Comparison of ENCODE assay signal across 18 cellular contexts in the genomic region with DNA sequence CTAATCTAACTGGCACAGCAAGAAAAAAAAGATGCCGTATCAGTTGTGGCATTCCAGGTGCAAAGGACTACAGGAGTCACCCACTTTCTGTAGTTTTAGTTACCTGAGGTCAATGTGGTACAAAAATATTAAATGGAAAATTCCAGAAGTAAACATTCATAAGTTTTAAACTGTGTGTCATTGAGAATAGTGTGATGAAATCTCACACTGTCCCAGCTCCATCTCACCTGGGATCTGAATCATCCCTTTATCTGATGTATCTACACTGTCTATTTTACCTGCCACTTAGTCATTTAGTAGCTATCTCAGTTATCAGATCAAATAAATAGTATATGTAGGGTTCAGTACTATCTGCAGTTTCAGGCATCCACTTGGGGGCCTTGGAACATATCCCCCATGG. TPM values are rescaled to one million over a fixed set of nuclear protein-coding genes. Genes with fewer than 3 reads are reported as not detected.
DNase-seq lines count a peak whose midpoint lies in the region; ATAC-seq, FAIRE-seq and TF ChIP-seq lines count a peak whose summit lies in the region.
"Had no signal": no experiment of that assay in that cellular context is flagged by ENCODE, and none has a peak within 500 bp of the region (broad histone marks: within the 10 kb centered on the region; RNA-seq: fewer than 3 reads in every experiment).

No MANE protein-coding gene starts in this region.

- FAIRE-seq in A549 (lab: Jason Lieb, UNC) (peak; percentile 73), GM18507 (lab: Jason Lieb, UNC) (peak; percentile 54)

- peak overlapping the region; percentile 12 for H3K4me2 ChIP-seq in A549

- no peak overlapping the region for H3K4me3 ChIP-seq in A549
- H3K4me3 ChIP-seq: SK-N-MC had no signal

- no peak for TF ChIP-seq CTCF in A549 (IDR thresholded peaks at IDR 0.05)

- H3K4me1 ChIP-seq in A549, result peaks cover 18% of the 10 kb centered on the region

- no peak for TF ChIP-seq POLR2A in A549 (IDR thresholded peaks at IDR 0.05; ENCODE audit: low read length)

- POLR2A ChIA-PET in A549 (lab: Yijun Ruan, JAX), result no interaction called here

- DNase-seq in A549 (ENCODE audit: low read depth in 1 of 2, low spot score in 1 of 2) (no peak), GM18507 (ENCODE audit: extremely low spot score, insufficient read length, low read depth) (no peak), SW480 (ENCODE audit: low spot score) (peak; percentile 8), left lobe of liver (ENCODE audit: low spot score) (no peak), nucleus accumbens (lab: John Stamatoyannopoulos, UW) (no peak), NCI-H524 treated with DMSO at 0.1 percent for 48 hours (lab: John Stamatoyannopoulos, UW) (no peak)
- DNase-seq: COR-L47, H7, NCI-H1417, NCI-H2029, NCI-H2171 treated with DMSO at 0.1 percent for 48 hours, NCI-H446 treated with DMSO at 0.1 percent for 48 hours, NCI-H774, Right ventricle myocardium superior had no signal

- ATAC-seq in A549, result peak; percentile 42 to 53; a peak in 3 of 6 replicates
- ATAC-seq in left lobe of liver, result peak; percentile 37
- ATAC-seq in GM18498 (IDR thresholded peaks at IDR 0.05; ENCODE audit: unreplicated experiment), result no peak
- no peak for ATAC-seq in GM19463 (IDR thresholded peaks at IDR 0.05; ENCODE audit: unreplicated experiment)
- ATAC-seq: Panc1 had no signal

- no peaks in the 10 kb centered on the region for H3K9me3 ChIP-seq in A549

- peak overlapping the region; percentile 11 to 53; a peak in 4 of 6 replicates for H3K27ac ChIP-seq in A549
- H3K27ac ChIP-seq: SK-N-MC had no signal

- no peak for TF ChIP-seq EP300 in A549 (IDR thresholded peaks at IDR 0.05)

- no peak for TF ChIP-seq RAD21 in A549 (conservative IDR thresholded peaks at IDR 0.05 in 1 of 2, IDR thresholded peaks at IDR 0.05 in 1 of 2)

- CTCF ChIA-PET in A549 (lab: Yijun Ruan, JAX), result interaction anchor here (0.5 to 1.4 kb wide), 3 partner anchors 68 to 244 kb away, joined by 3 to 4 read pairs (median 3); no protein-coding TSS in a partner anchor

- 89% methylated on average over 1 of the region's 1 CpG for WGBS in A549 (ENCODE audit: missing lambda C conversion rate)

TF ChIP-seq in A549, 52 proteins besides CTCF, POLR2A, EP300 and RAD21:
- TF ChIP-seq JUNB (IDR thresholded peaks at IDR 0.05), result peak; percentile 23; the same call in 1 of the 2 replicates
- no peak for TF ChIP-seq FOSB (CRISPR knock-in tag; IDR thresholded peaks at IDR 0.05)
- TF ChIP-seq FOSL2 (IDR thresholded peaks at IDR 0.05), result no peak
- peak; percentile 9; the same call in 1 of the 2 replicates for TF ChIP-seq FOSL2 (CRISPR knock-in tag; IDR thresholded peaks at IDR 0.05)

RNA-seq across cellular contexts. Expression of a gene that starts 26.7 kb away (rescaled TPM):
- 47.1 and 55.0 TPM in 2 replicates for polyA plus RNA-seq in A549 (2011; rRNA removed)
- polyA plus RNA-seq in A549 (2012; cell fraction: cytosol; rRNA removed), result 9.3 and 10.3 TPM in 2 replicates
- polyA plus RNA-seq in A549 (2012; cell fraction: nucleus; rRNA removed), result 6.6 and 7.7 TPM in 2 replicates
- 36.3 to 39.5 TPM (median 38.1 TPM) in 3 replicates for polyA plus RNA-seq in A549 (2017; fragmentation: RNase III; extraction: RNeasy Plus Mini Kit Qiagen cat#74134 plus additional on column Dnase treatment)
- polyA minus RNA-seq in A549 (2011; rRNA and poly(A)+ RNA removed), result 26.3 and 26.8 TPM in 2 replicates
- total RNA-seq in left lobe of liver, result 27.3 TPM

Comparison
In these comparisons a context has a peak if more than half of its experiments do, and no peak if none do; other contexts are left out.
1. ATAC-seq: peak in A549 (2 of 2) and left lobe of liver (single experiment); none in GM18498 (single experiment) and GM19463 (single experiment).